23 cellular contexts compared by ENCODE assay signal in genomic region chr16:49716268-49716667, GRCh38.
"Had no signal": no experiment of that assay in that cellular context is flagged by ENCODE, and none has a peak within 500 bp of the region (broad histone marks: within the 10 kb centered on the region; RNA-seq: fewer than 3 reads in every experiment).

No MANE protein-coding gene starts in this region.

- H3K4me3 Mint-ChIP-seq: dendritic cell treated with granulocyte-macrophage colony-stimulating factor and Interleukin-4, amounts not matched to agents 40 ng/mL and 50 ng/mL, for 4 days; memory B cell; natural killer cell; neural crest cell; stimulated activated naive CD8-positive, alpha-beta T cell treated with anti-CD3 and anti-CD28 coated beads, Interleukin-15, amount 100 ng/mL, for 72 hours had no signal

- ATAC-seq: left lobe of liver; natural killer cell; stimulated activated naive CD8-positive, alpha-beta T cell treated with anti-CD3 and anti-CD28 coated beads, Interleukin-15, amount 100 ng/mL, for 72 hours had no signal

- DNase-seq: colonic mucosa; effector CD8-positive, alpha-beta T cell; foreskin melanocyte; head of caudate nucleus; kidney; natural killer cell; nucleus accumbens; right cardiac atrium; small intestine; stimulated activated CD4-positive, alpha-beta T cell treated with anti-CD3 and anti-CD28 coated beads, Interleukin-15, amount 100 ng/mL, for 24 hours; stimulated activated CD4-positive, alpha-beta T cell treated with anti-CD3 and anti-CD28 coated beads, Interleukin-2, amount 100 ng/mL, for 48 hours; stimulated activated naive CD4-positive, alpha-beta T cell; stimulated activated naive CD8-positive, alpha-beta T cell treated with anti-CD3 and anti-CD28 coated beads, Interleukin-15, amount 100 ng/mL, for 72 hours; transverse colon had no signal

- H3K4me3 ChIP-seq: colonic mucosa, esophagus muscularis mucosa, lung, prostate gland, suprapubic skin, transverse colon, vagina had no signal

- H3K27me3 Mint-ChIP-seq: dendritic cell treated with granulocyte-macrophage colony-stimulating factor and Interleukin-4, amounts not matched to agents 40 ng/mL and 50 ng/mL, for 4 days; stimulated activated naive CD8-positive, alpha-beta T cell treated with anti-CD3 and anti-CD28 coated beads, Interleukin-15, amount 100 ng/mL, for 72 hours had no signal

- H3K4me1 Mint-ChIP-seq: memory B cell; natural killer cell; stimulated activated naive CD8-positive, alpha-beta T cell treated with anti-CD3 and anti-CD28 coated beads, Interleukin-15, amount 100 ng/mL, for 72 hours had no signal

- H3K9me3 Mint-ChIP-seq: dendritic cell treated with granulocyte-macrophage colony-stimulating factor and Interleukin-4, amounts not matched to agents 40 ng/mL and 50 ng/mL, for 4 days; natural killer cell; neural crest cell; stimulated activated naive CD8-positive, alpha-beta T cell treated with anti-CD3 and anti-CD28 coated beads, Interleukin-15, amount 100 ng/mL, for 72 hours had no signal

- H3K9me3 ChIP-seq: colonic mucosa, esophagus muscularis mucosa, prostate gland, suprapubic skin, transverse colon, vagina had no signal

- H3K27ac Mint-ChIP-seq: dendritic cell treated with granulocyte-macrophage colony-stimulating factor and Interleukin-4, amounts not matched to agents 40 ng/mL and 50 ng/mL, for 4 days; memory B cell; natural killer cell; stimulated activated naive CD8-positive, alpha-beta T cell treated with anti-CD3 and anti-CD28 coated beads, Interleukin-15, amount 100 ng/mL, for 72 hours had no signal

- H3K27me3 ChIP-seq: colonic mucosa, esophagus muscularis mucosa, suprapubic skin, transverse colon, vagina had no signal

- H3K36me3 ChIP-seq: colonic mucosa, esophagus muscularis mucosa, prostate gland, suprapubic skin, transverse colon, vagina had no signal

- H3K27ac ChIP-seq: colonic mucosa, esophagus muscularis mucosa, prostate gland, suprapubic skin, transverse colon, vagina had no signal

- H3K4me1 ChIP-seq: colonic mucosa, prostate gland, suprapubic skin, transverse colon, vagina had no signal

- H3K36me3 Mint-ChIP-seq: natural killer cell had no signal
